Comparison of ENCODE assay signal across 1 cellular context in genomic region chr9:128275198-128276007, GRCh38.
TF ChIP-seq lines count a peak whose summit lies in the region.

TSS of gene GOLGA2 (minus strand) at chr9:128276007. CDS start at chr9:128275976, 31 bp downstream.

TF ChIP-seq in HepG2, 621 proteins besides CTCF, POLR2A, EP300 and RAD21 (continued from another document and continues in another):
- TF ChIP-seq ZBTB39 (CRISPR knock-in tag; IDR thresholded peaks at IDR 0.05) (0 out of 2 replicates have a peak, but pooled peaks have one; percentile 33), ZZZ3 (CRISPR knock-in tag; IDR thresholded peaks at IDR 0.05; ENCODE audit: borderline replicate concordance) (no peak; the same call in 1 of the 2 replicates), ZNF777 (CRISPR knock-in tag; IDR thresholded peaks at IDR 0.05) (peak; percentile 48; the same call in 1 of the 2 replicates), ZNF20 (CRISPR knock-in tag; IDR thresholded peaks at IDR 0.05) (no peak), DR1 (CRISPR knock-in tag; IDR thresholded peaks at IDR 0.05) (0 out of 2 replicates have a peak, but pooled peaks have one; percentile 6), TBX2 (CRISPR knock-in tag; IDR thresholded peaks at IDR 0.05; ENCODE audit: borderline replicate concordance) (peak; percentile 38), ZNF703 (CRISPR knock-in tag; IDR thresholded peaks at IDR 0.05; ENCODE audit: borderline replicate concordance) (no peak), RAD51 (IDR thresholded peaks at IDR 0.05; ENCODE audit: borderline replicate concordance) (no peak), ZFP82 (CRISPR knock-in tag; IDR thresholded peaks at IDR 0.05; ENCODE audit: borderline replicate concordance) (0 out of 2 replicates have a peak, but pooled peaks have one; percentile 53), ZNF558 (CRISPR knock-in tag; IDR thresholded peaks at IDR 0.05; ENCODE audit: borderline replicate concordance) (0 out of 2 replicates have a peak, but pooled peaks have one; percentile 5), RBM39 (IDR thresholded peaks at IDR 0.05; ENCODE audit: low read depth, low read length, poor library complexity, severe bottlenecking) (no peak), ZNF24 (IDR thresholded peaks at IDR 0.05) (no peak), ZNF768 (CRISPR knock-in tag; IDR thresholded peaks at IDR 0.05) (0 out of 2 replicates have a peak, but pooled peaks have one; percentile 28), RFX3 (CRISPR knock-in tag; IDR thresholded peaks at IDR 0.05) (no peak), PTBP1 (IDR thresholded peaks at IDR 0.05; ENCODE audit: low read depth, low read length, poor library complexity, severe bottlenecking) (peak; percentile 51), HNF4A (CRISPR knock-in tag; IDR thresholded peaks at IDR 0.05) (peak; percentile 30; the same call in 1 of the 2 replicates), ZNF546 (CRISPR knock-in tag; conservative IDR thresholded peaks at IDR 0.05) (no peak), PLSCR1 (CRISPR knock-in tag; IDR thresholded peaks at IDR 0.05; ENCODE audit: borderline replicate concordance) (no peak), BCLAF1 (IDR thresholded peaks at IDR 0.05) (no peak), ZNF354B (CRISPR knock-in tag; IDR thresholded peaks at IDR 0.05) (no peak), MIER3 (CRISPR knock-in tag; IDR thresholded peaks at IDR 0.05; ENCODE audit: borderline replicate concordance) (no peak), ZSCAN21 (CRISPR knock-in tag; IDR thresholded peaks at IDR 0.05; ENCODE audit: borderline replicate concordance) (no peak), ZBTB21 (CRISPR knock-in tag; IDR thresholded peaks at IDR 0.05) (peak; percentile 88), ZNF607 (CRISPR knock-in tag; IDR thresholded peaks at IDR 0.05; ENCODE audit: borderline replicate concordance) (no peak), ZNF761 (CRISPR knock-in tag; conservative IDR thresholded peaks at IDR 0.05) (no peak), NCOA1 (CRISPR knock-in tag; IDR thresholded peaks at IDR 0.05) (no peak), AHDC1 (CRISPR knock-in tag; IDR thresholded peaks at IDR 0.05; ENCODE audit: borderline replicate concordance) (0 out of 2 replicates have a peak, but pooled peaks have one; percentile 27), MATR3 (CRISPR knock-in tag; IDR thresholded peaks at IDR 0.05) (no peak), MAZ (IDR thresholded peaks at IDR 0.05; ENCODE audit: borderline replicate concordance, low read depth, low read length) (0 out of 2 replicates have a peak, but pooled peaks have one; percentile 12), MAZ (CRISPR knock-in tag; IDR thresholded peaks at IDR 0.05; ENCODE audit: low read depth) (no peak), ZNF460 (CRISPR knock-in tag; IDR thresholded peaks at IDR 0.05; ENCODE audit: borderline replicate concordance) (no peak), SYNCRIP (IDR thresholded peaks at IDR 0.05; ENCODE audit: insufficient read depth, low read depth, low read length) (no peak), RBAK (CRISPR knock-in tag; IDR thresholded peaks at IDR 0.05) (no peak), ZNF670 (CRISPR knock-in tag; IDR thresholded peaks at IDR 0.05; ENCODE audit: borderline replicate concordance) (0 out of 2 replicates have a peak, but pooled peaks have one; percentile 48), GATAD2A (CRISPR knock-in tag; IDR thresholded peaks at IDR 0.05) (no peak), ZNF180 (CRISPR knock-in tag; IDR thresholded peaks at IDR 0.05; ENCODE audit: borderline replicate concordance, low read depth) (no peak), SIN3A (IDR thresholded peaks at IDR 0.05; ENCODE audit: borderline replicate concordance, low read depth, low read length) (peak; percentile 13; the same call in 1 of the 2 replicates)
- TF ChIP-seq, protein P1, sequence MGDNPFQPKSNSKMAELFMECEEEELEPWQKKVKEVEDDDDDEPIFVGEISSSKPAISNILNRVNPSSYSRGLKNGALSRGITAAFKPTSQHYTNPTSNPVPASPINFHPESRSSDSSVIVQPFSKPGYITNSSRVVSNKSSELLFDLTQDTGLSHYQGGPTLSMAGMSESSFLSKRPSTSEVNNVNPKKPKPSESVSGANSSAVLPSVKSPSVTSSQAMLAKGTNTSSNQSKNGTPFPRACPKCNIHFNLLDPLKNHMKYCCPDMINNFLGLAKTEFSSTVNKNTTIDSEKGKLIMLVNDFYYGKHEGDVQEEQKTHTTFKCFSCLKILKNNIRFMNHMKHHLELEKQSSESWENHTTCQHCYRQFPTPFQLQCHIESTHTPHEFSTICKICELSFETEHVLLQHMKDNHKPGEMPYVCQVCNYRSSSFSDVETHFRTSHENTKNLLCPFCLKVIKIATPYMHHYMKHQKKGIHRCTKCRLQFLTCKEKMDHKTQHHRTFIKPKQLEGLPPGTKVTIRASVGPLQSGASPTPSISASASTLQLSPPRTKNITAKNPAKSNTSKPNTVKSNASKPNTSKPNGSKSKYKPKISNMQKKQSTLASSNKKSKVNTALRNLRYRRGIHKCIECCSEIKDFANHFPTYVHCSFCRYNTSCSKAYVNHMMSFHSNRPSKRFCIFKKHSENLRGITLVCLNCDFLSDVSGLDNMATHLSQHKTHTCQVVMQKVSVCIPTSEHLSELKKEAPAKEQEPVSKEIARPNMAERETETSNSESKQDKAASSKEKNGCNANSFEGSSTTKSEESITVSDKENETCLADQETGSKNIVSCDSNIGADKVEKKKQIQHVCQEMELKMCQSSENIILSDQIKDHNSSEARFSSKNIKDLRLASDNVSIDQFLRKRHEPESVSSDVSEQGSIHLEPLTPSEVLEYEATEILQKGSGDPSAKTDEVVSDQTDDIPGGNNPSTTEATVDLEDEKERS (CRISPR knock-in tag; IDR thresholded peaks at IDR 0.05): 0 out of 2 replicates have a peak, but pooled peaks have one; percentile 4
- TF ChIP-seq, protein P2, sequence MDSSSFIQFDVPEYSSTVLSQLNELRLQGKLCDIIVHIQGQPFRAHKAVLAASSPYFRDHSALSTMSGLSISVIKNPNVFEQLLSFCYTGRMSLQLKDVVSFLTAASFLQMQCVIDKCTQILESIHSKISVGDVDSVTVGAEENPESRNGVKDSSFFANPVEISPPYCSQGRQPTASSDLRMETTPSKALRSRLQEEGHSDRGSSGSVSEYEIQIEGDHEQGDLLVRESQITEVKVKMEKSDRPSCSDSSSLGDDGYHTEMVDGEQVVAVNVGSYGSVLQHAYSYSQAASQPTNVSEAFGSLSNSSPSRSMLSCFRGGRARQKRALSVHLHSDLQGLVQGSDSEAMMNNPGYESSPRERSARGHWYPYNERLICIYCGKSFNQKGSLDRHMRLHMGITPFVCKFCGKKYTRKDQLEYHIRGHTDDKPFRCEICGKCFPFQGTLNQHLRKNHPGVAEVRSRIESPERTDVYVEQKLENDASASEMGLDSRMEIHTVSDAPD (CRISPR knock-in tag; IDR thresholded peaks at IDR 0.05): no peak
- TF ChIP-seq, protein P3, sequence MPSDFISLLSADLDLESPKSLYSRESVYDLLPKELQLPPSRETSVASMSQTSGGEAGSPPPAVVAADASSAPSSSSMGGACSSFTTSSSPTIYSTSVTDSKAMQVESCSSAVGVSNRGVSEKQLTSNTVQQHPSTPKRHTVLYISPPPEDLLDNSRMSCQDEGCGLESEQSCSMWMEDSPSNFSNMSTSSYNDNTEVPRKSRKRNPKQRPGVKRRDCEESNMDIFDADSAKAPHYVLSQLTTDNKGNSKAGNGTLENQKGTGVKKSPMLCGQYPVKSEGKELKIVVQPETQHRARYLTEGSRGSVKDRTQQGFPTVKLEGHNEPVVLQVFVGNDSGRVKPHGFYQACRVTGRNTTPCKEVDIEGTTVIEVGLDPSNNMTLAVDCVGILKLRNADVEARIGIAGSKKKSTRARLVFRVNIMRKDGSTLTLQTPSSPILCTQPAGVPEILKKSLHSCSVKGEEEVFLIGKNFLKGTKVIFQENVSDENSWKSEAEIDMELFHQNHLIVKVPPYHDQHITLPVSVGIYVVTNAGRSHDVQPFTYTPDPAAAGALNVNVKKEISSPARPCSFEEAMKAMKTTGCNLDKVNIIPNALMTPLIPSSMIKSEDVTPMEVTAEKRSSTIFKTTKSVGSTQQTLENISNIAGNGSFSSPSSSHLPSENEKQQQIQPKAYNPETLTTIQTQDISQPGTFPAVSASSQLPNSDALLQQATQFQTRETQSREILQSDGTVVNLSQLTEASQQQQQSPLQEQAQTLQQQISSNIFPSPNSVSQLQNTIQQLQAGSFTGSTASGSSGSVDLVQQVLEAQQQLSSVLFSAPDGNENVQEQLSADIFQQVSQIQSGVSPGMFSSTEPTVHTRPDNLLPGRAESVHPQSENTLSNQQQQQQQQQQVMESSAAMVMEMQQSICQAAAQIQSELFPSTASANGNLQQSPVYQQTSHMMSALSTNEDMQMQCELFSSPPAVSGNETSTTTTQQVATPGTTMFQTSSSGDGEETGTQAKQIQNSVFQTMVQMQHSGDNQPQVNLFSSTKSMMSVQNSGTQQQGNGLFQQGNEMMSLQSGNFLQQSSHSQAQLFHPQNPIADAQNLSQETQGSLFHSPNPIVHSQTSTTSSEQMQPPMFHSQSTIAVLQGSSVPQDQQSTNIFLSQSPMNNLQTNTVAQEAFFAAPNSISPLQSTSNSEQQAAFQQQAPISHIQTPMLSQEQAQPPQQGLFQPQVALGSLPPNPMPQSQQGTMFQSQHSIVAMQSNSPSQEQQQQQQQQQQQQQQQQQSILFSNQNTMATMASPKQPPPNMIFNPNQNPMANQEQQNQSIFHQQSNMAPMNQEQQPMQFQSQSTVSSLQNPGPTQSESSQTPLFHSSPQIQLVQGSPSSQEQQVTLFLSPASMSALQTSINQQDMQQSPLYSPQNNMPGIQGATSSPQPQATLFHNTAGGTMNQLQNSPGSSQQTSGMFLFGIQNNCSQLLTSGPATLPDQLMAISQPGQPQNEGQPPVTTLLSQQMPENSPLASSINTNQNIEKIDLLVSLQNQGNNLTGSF (CRISPR knock-in tag; IDR thresholded peaks at IDR 0.05): no peak
